ENCODE assay signal across 9 cellular contexts in genomic region chr20:54668271-54669053, GRCh38.
DNase-seq lines count a peak whose midpoint lies in the region; ATAC-seq and TF ChIP-seq lines count a peak whose summit lies in the region.
"Had no signal": no experiment of that assay in that cellular context is flagged by ENCODE, and none has a peak within 500 bp of the region (broad histone marks: within the 10 kb centered on the region; RNA-seq: fewer than 3 reads in every experiment).

No MANE protein-coding gene starts in this region.

- no peak overlapping the region for H3K27ac Mint-ChIP-seq in CD4-positive, alpha-beta T cell
- H3K27ac Mint-ChIP-seq: T-cell had no signal

- peaks cover 2% of the 10 kb centered on the region for H3K9me3 Mint-ChIP-seq in CD4-positive, alpha-beta T cell
- H3K9me3 Mint-ChIP-seq: T-cell had no signal

- peak in 3 of 10 experiments; percentile 1 to 34 (median 5) for DNase-seq in CD4-positive, alpha-beta T cell
- peak; percentile 34 for DNase-seq in SHP77 treated with DMSO at 0.1 percent for 48 hours (lab: John Stamatoyannopoulos, UW)
- DNase-seq in choroid plexus epithelial cell (ENCODE audit: low read depth), result peak; percentile 7
- no peak for DNase-seq in neuronal stem cell (ENCODE audit: low spot score)
- no peak for DNase-seq in pons (ENCODE audit: low spot score)
- no peak for DNase-seq in putamen (ENCODE audit: low spot score)

- no peak overlapping the region for H2AFZ ChIP-seq in neuronal stem cell (ENCODE audit: low read length)

- no peak overlapping the region for H4K91ac ChIP-seq in neuronal stem cell (ENCODE audit: low read depth, low read length, poor library complexity)

- no peak overlapping the region for H3K14ac ChIP-seq in neuronal stem cell (ENCODE audit: low read length)

- intact Hi-C loops in CD4-positive, alpha-beta T cell (cut with DNase I, micrococcal nuclease), result no loop called here

- no peak overlapping the region for H2BK12ac ChIP-seq in neuronal stem cell (ENCODE audit: low read length)

- H3K18ac ChIP-seq in neuronal stem cell (ENCODE audit: low read length), result no peak overlapping the region

- H3K27ac ChIP-seq in CD4-positive, alpha-beta T cell (ENCODE audit: low read depth, low read length), result no peak overlapping the region
- H3K27ac ChIP-seq in neuronal stem cell (replicated peaks; ENCODE audit: low read length), result no peak overlapping the region

- TF ChIP-seq CTCF in CD4-positive, alpha-beta T cell (IDR thresholded peaks at IDR 0.05), result peak; percentile 33
- peak; percentile 54 for TF ChIP-seq CTCF in choroid plexus epithelial cell (conservative IDR thresholded peaks at IDR 0.05; ENCODE audit: low read depth, low read length)

- H3K4me2 ChIP-seq in neuronal stem cell (ENCODE audit: insufficient read depth, low read length, poor library complexity, severe bottlenecking), result peak overlapping the region; percentile 23

- H3K4me1 ChIP-seq in neuronal stem cell (ENCODE audit: control insufficient read depth in 2 of 2, insufficient read depth in 1 of 2, low read depth in 1 of 2, low read length in 2 of 2), result no peaks in the 10 kb centered on the region

- H3K79me1 ChIP-seq in neuronal stem cell (ENCODE audit: low read depth, low read length), result no peaks in the 10 kb centered on the region

- no peaks in the 10 kb centered on the region for H3K4me1 Mint-ChIP-seq in CD4-positive, alpha-beta T cell (ENCODE audit: low read depth)

- no peak overlapping the region for H2BK120ac ChIP-seq in neuronal stem cell (ENCODE audit: low read depth, low read length)

- no peak overlapping the region for H3K23ac ChIP-seq in neuronal stem cell (ENCODE audit: low read depth, low read length, poor library complexity)

- H3K9me3 ChIP-seq in CD4-positive, alpha-beta T cell (ENCODE audit: control insufficient read depth, low read length), result no peaks in the 10 kb centered on the region
- no peaks in the 10 kb centered on the region for H3K9me3 ChIP-seq in neuronal stem cell (replicated peaks in 1 of 2; ENCODE audit: control insufficient read depth in 2 of 2, insufficient read depth in 1 of 2, low read depth in 1 of 2, low read length in 2 of 2)

- no peak overlapping the region for H3K9ac ChIP-seq in neuronal stem cell (ENCODE audit: low read depth, low read length, poor library complexity)

- H3K4ac ChIP-seq in neuronal stem cell (ENCODE audit: low read length), result no peak overlapping the region

- H3K27me3 ChIP-seq in CD4-positive, alpha-beta T cell (ENCODE audit: control insufficient read depth, insufficient read depth, low read length), result no peaks in the 10 kb centered on the region
- no peaks in the 10 kb centered on the region for H3K27me3 ChIP-seq in neuronal stem cell (ENCODE audit: control insufficient read depth in 3 of 3, insufficient read depth in 3 of 3, low read depth in 1 of 3, low read length in 3 of 3)

- no peaks in the 10 kb centered on the region for H3K36me3 Mint-ChIP-seq in CD4-positive, alpha-beta T cell (ENCODE audit: low read depth)
- H3K36me3 Mint-ChIP-seq: T-cell had no signal

- no peak overlapping the region for H2BK5ac ChIP-seq in neuronal stem cell (ENCODE audit: low read length)

- peaks cover 34% of the 10 kb centered on the region for H3K27me3 Mint-ChIP-seq in CD4-positive, alpha-beta T cell

- no peak overlapping the region for H2BK15ac ChIP-seq in neuronal stem cell (ENCODE audit: low read length)

- H4K8ac ChIP-seq in neuronal stem cell (ENCODE audit: low read depth, low read length), result no peak overlapping the region

- CTCF ChIA-PET in CD4-positive, alpha-beta T cell (lab: Charles Lee), result no interaction called here

- H3K4me3 ChIP-seq in choroid plexus epithelial cell (ENCODE audit: low read depth, low read length) (no peak overlapping the region), neuronal stem cell (ENCODE audit: low read length in 2 of 2) (no peak overlapping the region)

- no peak overlapping the region for H3K4me3 Mint-ChIP-seq in CD4-positive, alpha-beta T cell
- H3K4me3 Mint-ChIP-seq: T-cell had no signal

- H2AK5ac ChIP-seq in neuronal stem cell (ENCODE audit: low read depth, low read length), result no peak overlapping the region

- H3K36me3 ChIP-seq in neuronal stem cell (replicated peaks in 1 of 2; ENCODE audit: control insufficient read depth in 2 of 2, insufficient read depth in 2 of 2, low read length in 2 of 2), result no peaks in the 10 kb centered on the region

- ATAC-seq in CD4-positive, alpha-beta T cell (ENCODE audit: poor library complexity), result no peak
- ATAC-seq in GM18858 (IDR thresholded peaks at IDR 0.05; ENCODE audit: unreplicated experiment) (peak; percentile 50), HG03025 (IDR thresholded peaks at IDR 0.05; ENCODE audit: low FRiP score, unreplicated experiment) (peak; percentile 57)

- WGBS in neuronal stem cell (ENCODE audit: extremely low coverage in 2 of 2, insufficient read length in 2 of 2, insufficient replicate concordance in 1 of 2), 2 donors, result no CpG with 5 or more reads among the region's 13 CpGs

- POLR2A ChIA-PET in CD4-positive, alpha-beta T cell (lab: Charles Lee), result no interaction called here

Comparison
In these comparisons a context has a peak if more than half of its experiments do, and no peak if none do; other contexts are left out.
1. DNase-seq: peak in SHP77 treated with DMSO at 0.1 percent for 48 hours (single experiment) and choroid plexus epithelial cell (single experiment); none in neuronal stem cell (single experiment), pons (single experiment) and putamen (single experiment).